19 cellular contexts compared by ENCODE assay signal in genomic region chr9:75128535-75128934, GRCh38. TPM values are rescaled to one million over a fixed set of nuclear protein-coding genes. Genes with fewer than 3 reads are reported as not detected.
DNase-seq lines count a peak whose midpoint lies in the region; ATAC-seq, FAIRE-seq and TF ChIP-seq lines count a peak whose summit lies in the region.
"Had no signal": no experiment of that assay in that cellular context is flagged by ENCODE, and none has a peak within 500 bp of the region (broad histone marks: within the 10 kb centered on the region; RNA-seq: fewer than 3 reads in every experiment).

No MANE protein-coding gene starts in this region.

- no peak for DNase-seq in activated T-cell treated with anti-CD3 and anti-CD28 coated beads, Interleukin-2, amount 50 U/mL, for 4 hours
- no peak for DNase-seq in activated T-cell treated with anti-CD3 and anti-CD28 coated beads for 4 hours
- DNase-seq in H54 (ENCODE audit: insufficient read length, low spot score): no peak
- no peak for DNase-seq in stimulated activated effector memory CD8-positive, alpha-beta T cell treated with anti-CD3 and anti-CD28 coated beads, Interleukin-12 subunit alpha, Interleukin-12 subunit beta, amount 100 ng/mL, for 72 hours (ENCODE audit: low spot score in 2 of 2)
- no peak for DNase-seq in HUDEP-2 (lab: John Stamatoyannopoulos, UW; ENCODE audit: unreplicated experiment in 76 of 76)
- no peak for DNase-seq in kidney glomerular epithelial cell (lab: John Stamatoyannopoulos, UW)
- DNase-seq: ACHN; CD4-positive, alpha-beta memory T cell; DND-41; GDM1; MV-4-11; NCI-H1417 treated with DMSO at 0.1 percent for 48 hours; NCI-H2029 treated with DMSO at 0.1 percent for 48 hours; NCI-H510A treated with DMSO at 0.1 percent for 48 hours; Peyer's patch; SHP77 had no signal

- H3K27me3 Mint-ChIP-seq in activated T-cell treated with anti-CD3 and anti-CD28 coated beads, Interleukin-2, amount 50 U/mL, for 4 hours (ENCODE audit: low read depth): no peaks in the 10 kb centered on the region
- H3K27me3 Mint-ChIP-seq in activated T-helper 17 cell treated with anti-CD3 and anti-CD28 coated beads, Interleukin-2, amount 50 U/mL, for 72 hours: no peaks in the 10 kb centered on the region
- H3K27me3 Mint-ChIP-seq: CD4-positive, alpha-beta memory T cell had no signal

- TF ChIP-seq POLR2A in H54 (IDR thresholded peaks at IDR 0.05; ENCODE audit: low read depth, low read length): no peak

- ATAC-seq in activated T-cell treated with anti-CD3 and anti-CD28 coated beads, Interleukin-2, amount 50 U/mL, for 4 hours: peak; percentile 62 to 78
- peak; percentile 96 for ATAC-seq in activated T-helper 17 cell treated with anti-CD3 and anti-CD28 coated beads, Interleukin-2, amount 50 U/mL, for 72 hours (replicated peaks)
- ATAC-seq in stimulated activated effector memory CD8-positive, alpha-beta T cell treated with anti-CD3 and anti-CD28 coated beads, Interleukin-12 subunit alpha, Interleukin-12 subunit beta, amount 100 ng/mL, for 72 hours: peak; percentile 93
- ATAC-seq in HG02759 (IDR thresholded peaks at IDR 0.05; ENCODE audit: unreplicated experiment): no peak

- H3K27ac Mint-ChIP-seq in activated T-helper 17 cell treated with anti-CD3 and anti-CD28 coated beads, Interleukin-2, amount 50 U/mL, for 72 hours: peak overlapping the region; percentile 84
- H3K27ac Mint-ChIP-seq in stimulated activated effector memory CD8-positive, alpha-beta T cell treated with anti-CD3 and anti-CD28 coated beads, Interleukin-12 subunit alpha, Interleukin-12 subunit beta, amount 100 ng/mL, for 72 hours: peak overlapping the region; percentile 83

- H3K4me3 Mint-ChIP-seq in activated T-cell treated with anti-CD3 and anti-CD28 coated beads, Interleukin-2, amount 50 U/mL, for 4 hours: no peak overlapping the region
- peak overlapping the region; percentile 38 for H3K4me3 Mint-ChIP-seq in activated T-helper 17 cell treated with anti-CD3 and anti-CD28 coated beads, Interleukin-2, amount 50 U/mL, for 72 hours
- H3K4me3 Mint-ChIP-seq in stimulated activated effector memory CD8-positive, alpha-beta T cell treated with anti-CD3 and anti-CD28 coated beads, Interleukin-12 subunit alpha, Interleukin-12 subunit beta, amount 100 ng/mL, for 72 hours: peak overlapping the region; percentile 33

- peak; percentile 6 for FAIRE-seq in H54 (lab: Jason Lieb, UNC)
- FAIRE-seq: H1 had no signal

- no peaks in the 10 kb centered on the region for H3K9me3 Mint-ChIP-seq in activated T-cell treated with anti-CD3 and anti-CD28 coated beads, Interleukin-2, amount 50 U/mL, for 4 hours
- H3K9me3 Mint-ChIP-seq in activated T-helper 17 cell treated with anti-CD3 and anti-CD28 coated beads, Interleukin-2, amount 50 U/mL, for 72 hours: no peaks in the 10 kb centered on the region
- no peaks in the 10 kb centered on the region for H3K9me3 Mint-ChIP-seq in stimulated activated effector memory CD8-positive, alpha-beta T cell treated with anti-CD3 and anti-CD28 coated beads, Interleukin-12 subunit alpha, Interleukin-12 subunit beta, amount 100 ng/mL, for 72 hours
- H3K9me3 Mint-ChIP-seq: CD4-positive, alpha-beta memory T cell had no signal

- H3K36me3 Mint-ChIP-seq in activated T-cell treated with anti-CD3 and anti-CD28 coated beads, Interleukin-2, amount 50 U/mL, for 4 hours (ENCODE audit: insufficient read depth): peaks cover 39% of the 10 kb centered on the region
- H3K36me3 Mint-ChIP-seq in activated T-helper 17 cell treated with anti-CD3 and anti-CD28 coated beads, Interleukin-2, amount 50 U/mL, for 72 hours (ENCODE audit: low read depth): peaks cover 94% of the 10 kb centered on the region
- peaks cover 79% of the 10 kb centered on the region for H3K36me3 Mint-ChIP-seq in stimulated activated effector memory CD8-positive, alpha-beta T cell treated with anti-CD3 and anti-CD28 coated beads, Interleukin-12 subunit alpha, Interleukin-12 subunit beta, amount 100 ng/mL, for 72 hours

- peaks cover 57% of the 10 kb centered on the region for H3K4me1 Mint-ChIP-seq in activated T-cell treated with anti-CD3 and anti-CD28 coated beads, Interleukin-2, amount 50 U/mL, for 4 hours (ENCODE audit: low read depth)
- H3K4me1 Mint-ChIP-seq in activated T-helper 17 cell treated with anti-CD3 and anti-CD28 coated beads, Interleukin-2, amount 50 U/mL, for 72 hours: peaks cover 39% of the 10 kb centered on the region
- H3K4me1 Mint-ChIP-seq in stimulated activated effector memory CD8-positive, alpha-beta T cell treated with anti-CD3 and anti-CD28 coated beads, Interleukin-12 subunit alpha, Interleukin-12 subunit beta, amount 100 ng/mL, for 72 hours: peaks cover 54% of the 10 kb centered on the region

RNA-seq across cellular contexts. Expression of gene OSTF1, which starts 40.2 kb away (rescaled TPM):
- 10 to 100 TPM; 38.9 to 49.8 (median 41.3) TPM for total RNA-seq in activated T-cell treated with anti-CD3 and anti-CD28 coated beads, Interleukin-2, amount 50 U/mL, for 4 hours
- 100 to 1,000 TPM; 131 to 217 TPM for total RNA-seq in activated T-helper 17 cell treated with anti-CD3 and anti-CD28 coated beads, Interleukin-2, amount 50 U/mL, for 72 hours

RNA-seq across cellular contexts. Expression of gene NMRK1, which starts 40.6 kb away (rescaled TPM):
- 10 to 100 TPM in 2 of 3 donors, 1 to 10 TPM in 1; 7.3 to 11.1 (median 11.1) TPM for total RNA-seq in activated T-cell treated with anti-CD3 and anti-CD28 coated beads, Interleukin-2, amount 50 U/mL, for 4 hours
- 10 to 100 TPM; 39.6 to 51.5 TPM for total RNA-seq in activated T-helper 17 cell treated with anti-CD3 and anti-CD28 coated beads, Interleukin-2, amount 50 U/mL, for 72 hours
